In genomic region chr16:25048146-25048618, GRCh38 we compare ENCODE assay signal across 8 cellular contexts. TPM values are rescaled to one million over a fixed set of nuclear protein-coding genes. Genes with fewer than 3 reads are reported as not detected.
DNase-seq lines count a peak whose midpoint lies in the region; ATAC-seq and TF ChIP-seq lines count a peak whose summit lies in the region.
"Had no signal": no experiment of that assay in that cellular context is flagged by ENCODE, and none has a peak within 500 bp of the region (broad histone marks: within the 10 kb centered on the region; RNA-seq: fewer than 3 reads in every experiment).

No MANE protein-coding gene starts in this region.

- TF ChIP-seq CTCF in HFF-Myc (IDR thresholded peaks at IDR 0.05; ENCODE audit: low read depth, low read length, missing control alignments): no peak
- TF ChIP-seq CTCF in gastroesophageal sphincter (IDR thresholded peaks at IDR 0.05): no peak

- peak overlapping the region; percentile 59 to 89 (median 88) for H3K27ac ChIP-seq in gastroesophageal sphincter
- H3K27ac ChIP-seq: cardiac muscle cell had no signal

- TF ChIP-seq POLR2A in gastroesophageal sphincter (IDR thresholded peaks at IDR 0.05): no peak

- ATAC-seq in gastroesophageal sphincter: no peak
- no peak for ATAC-seq in stimulated activated naive B cell treated with anti-CD40 and anti-IgM and Interleukin-4, amounts not matched to agents 10 μg/mL and 1 μg/mL and 100 μg/mL, for 72 hours (replicated peaks)

- peaks cover 51% of the 10 kb centered on the region for H3K4me1 Mint-ChIP-seq in activated CD4-positive, alpha-beta memory T cell treated with anti-CD3 and anti-CD28 coated beads, Interleukin-2, amount 10 ng/mL, durations not matched to agents 7 days and 5 days
- H3K4me1 Mint-ChIP-seq in stimulated activated naive B cell treated with anti-CD40 and anti-IgM and Interleukin-4, amounts not matched to agents 10 μg/mL and 1 μg/mL and 100 μg/mL, for 72 hours: peaks cover 34 to 64% of the 10 kb centered on the region in 2 donors

- POLR2A ChIA-PET in activated CD4-positive, alpha-beta memory T cell treated with anti-CD3 and anti-CD28 coated beads, Interleukin-2, amount 10 ng/mL, durations not matched to agents 7 days and 5 days (lab: Charles Lee): interaction anchor here (0.7 to 5.4 kb wide), 19 partner anchors 8 to 319 kb away, joined by 3 to 94 read pairs (median 7); partner anchors contain the start of genes ARHGAP17, LCMT1, TNRC6A and ZKSCAN2

- H3K27ac Mint-ChIP-seq in activated CD4-positive, alpha-beta memory T cell treated with anti-CD3 and anti-CD28 coated beads, Interleukin-2, amount 10 ng/mL, durations not matched to agents 7 days and 5 days: peak overlapping the region; percentile 100
- peak overlapping the region; percentile 97 for H3K27ac Mint-ChIP-seq in stimulated activated naive B cell treated with anti-CD40 and anti-IgM and Interleukin-4, amounts not matched to agents 10 μg/mL and 1 μg/mL and 100 μg/mL, for 72 hours

- H3K36me3 ChIP-seq in gastroesophageal sphincter: no peaks in the 10 kb centered on the region
- H3K36me3 ChIP-seq: cardiac muscle cell had no signal

- H3K27me3 ChIP-seq in gastroesophageal sphincter: no peaks in the 10 kb centered on the region

- DNase-seq in HFF-Myc (ENCODE audit: extremely low read depth, low read depth) (no peak), G401 (ENCODE audit: low spot score) (no peak), SK-N-DZ (ENCODE audit: low spot score) (no peak), NCI-H774 (lab: John Stamatoyannopoulos, UW) (no peak)
- DNase-seq in activated CD4-positive, alpha-beta memory T cell treated with anti-CD3 and anti-CD28 coated beads, Interleukin-2, amount 10 ng/mL, durations not matched to agents 7 days and 5 days: no peak
- DNase-seq in stimulated activated naive B cell treated with anti-CD40 and anti-IgM and Interleukin-4, amounts not matched to agents 10 μg/mL and 1 μg/mL and 100 μg/mL, for 72 hours: no peak

- in situ Hi-C loops in G401 (cut with HindIII; ENCODE audit: low sequenced_read_pairs): no loop called here

- 31 to 36% methylated on average over 4 of the region's 4 CpGs for WGBS in gastroesophageal sphincter (ENCODE audit: low coverage in 1 of 2), 2 donors

- no peaks in the 10 kb centered on the region for H3K9me3 Mint-ChIP-seq in activated CD4-positive, alpha-beta memory T cell treated with anti-CD3 and anti-CD28 coated beads, Interleukin-2, amount 10 ng/mL, durations not matched to agents 7 days and 5 days
- no peaks in the 10 kb centered on the region for H3K9me3 Mint-ChIP-seq in stimulated activated naive B cell treated with anti-CD40 and anti-IgM and Interleukin-4, amounts not matched to agents 10 μg/mL and 1 μg/mL and 100 μg/mL, for 72 hours

- no peak for TF ChIP-seq EP300 in gastroesophageal sphincter (IDR thresholded peaks at IDR 0.05)

- CTCF ChIA-PET in activated CD4-positive, alpha-beta memory T cell treated with anti-CD3 and anti-CD28 coated beads, Interleukin-2, amount 10 ng/mL, durations not matched to agents 7 days and 5 days (lab: Charles Lee): interaction anchor here (0.6 to 2.0 kb wide), 8 partner anchors 10 to 177 kb away, joined by 3 to 9 read pairs (median 4); partner anchors contain the start of gene ARHGAP17

- H3K4me3 ChIP-seq in HFF-Myc (replicated peaks; ENCODE audit: low read depth, low read length) (peak overlapping the region; percentile 22), gastroesophageal sphincter (peak overlapping the region; percentile 23 to 55)
- H3K4me3 ChIP-seq: cardiac muscle cell had no signal

- H3K4me1 ChIP-seq in gastroesophageal sphincter: peaks cover 0 to 38% (median 7%) of the 10 kb centered on the region in 3 donors

- H3K36me3 Mint-ChIP-seq in activated CD4-positive, alpha-beta memory T cell treated with anti-CD3 and anti-CD28 coated beads, Interleukin-2, amount 10 ng/mL, durations not matched to agents 7 days and 5 days (ENCODE audit: low read depth): no peaks in the 10 kb centered on the region
- no peaks in the 10 kb centered on the region for H3K36me3 Mint-ChIP-seq in stimulated activated naive B cell treated with anti-CD40 and anti-IgM and Interleukin-4, amounts not matched to agents 10 μg/mL and 1 μg/mL and 100 μg/mL, for 72 hours

- no peaks in the 10 kb centered on the region for H3K9me3 ChIP-seq in gastroesophageal sphincter

- H3K4me3 Mint-ChIP-seq in activated CD4-positive, alpha-beta memory T cell treated with anti-CD3 and anti-CD28 coated beads, Interleukin-2, amount 10 ng/mL, durations not matched to agents 7 days and 5 days: peak overlapping the region; percentile 86
- H3K4me3 Mint-ChIP-seq in stimulated activated naive B cell treated with anti-CD40 and anti-IgM and Interleukin-4, amounts not matched to agents 10 μg/mL and 1 μg/mL and 100 μg/mL, for 72 hours: peak overlapping the region in 1 of 2 donors; percentile 87

- H3K27me3 Mint-ChIP-seq in activated CD4-positive, alpha-beta memory T cell treated with anti-CD3 and anti-CD28 coated beads, Interleukin-2, amount 10 ng/mL, durations not matched to agents 7 days and 5 days: no peaks in the 10 kb centered on the region
- H3K27me3 Mint-ChIP-seq in stimulated activated naive B cell treated with anti-CD40 and anti-IgM and Interleukin-4, amounts not matched to agents 10 μg/mL and 1 μg/mL and 100 μg/mL, for 72 hours: no peaks in the 10 kb centered on the region

RNA-seq across cellular contexts. Expression of gene ARHGAP17, which starts 33.0 kb away (rescaled TPM):
- 10 to 100 TPM; 57.3 to 61.2 TPM for total RNA-seq in activated CD4-positive, alpha-beta memory T cell treated with anti-CD3 and anti-CD28 coated beads, Interleukin-2, amount 10 ng/mL, durations not matched to agents 7 days and 5 days
- 10 to 100 TPM; 40.8 to 51.2 (median 46.2) TPM for total RNA-seq in gastroesophageal sphincter
- 11.7 and 14.4 TPM in 2 replicates for total RNA-seq in G401 (2014; rRNA removed; shearing (Covaris generic))
- 21.4 and 32.6 TPM in 2 replicates for polyA plus RNA-seq in SK-N-DZ (2014; cell fraction: cytosol; rRNA removed)
- 31.4 and 47.1 TPM in 2 replicates for polyA plus RNA-seq in SK-N-DZ (2014; cell fraction: nucleus; rRNA removed)
